1 cellular context compared by ENCODE assay signal in the genomic region with DNA sequence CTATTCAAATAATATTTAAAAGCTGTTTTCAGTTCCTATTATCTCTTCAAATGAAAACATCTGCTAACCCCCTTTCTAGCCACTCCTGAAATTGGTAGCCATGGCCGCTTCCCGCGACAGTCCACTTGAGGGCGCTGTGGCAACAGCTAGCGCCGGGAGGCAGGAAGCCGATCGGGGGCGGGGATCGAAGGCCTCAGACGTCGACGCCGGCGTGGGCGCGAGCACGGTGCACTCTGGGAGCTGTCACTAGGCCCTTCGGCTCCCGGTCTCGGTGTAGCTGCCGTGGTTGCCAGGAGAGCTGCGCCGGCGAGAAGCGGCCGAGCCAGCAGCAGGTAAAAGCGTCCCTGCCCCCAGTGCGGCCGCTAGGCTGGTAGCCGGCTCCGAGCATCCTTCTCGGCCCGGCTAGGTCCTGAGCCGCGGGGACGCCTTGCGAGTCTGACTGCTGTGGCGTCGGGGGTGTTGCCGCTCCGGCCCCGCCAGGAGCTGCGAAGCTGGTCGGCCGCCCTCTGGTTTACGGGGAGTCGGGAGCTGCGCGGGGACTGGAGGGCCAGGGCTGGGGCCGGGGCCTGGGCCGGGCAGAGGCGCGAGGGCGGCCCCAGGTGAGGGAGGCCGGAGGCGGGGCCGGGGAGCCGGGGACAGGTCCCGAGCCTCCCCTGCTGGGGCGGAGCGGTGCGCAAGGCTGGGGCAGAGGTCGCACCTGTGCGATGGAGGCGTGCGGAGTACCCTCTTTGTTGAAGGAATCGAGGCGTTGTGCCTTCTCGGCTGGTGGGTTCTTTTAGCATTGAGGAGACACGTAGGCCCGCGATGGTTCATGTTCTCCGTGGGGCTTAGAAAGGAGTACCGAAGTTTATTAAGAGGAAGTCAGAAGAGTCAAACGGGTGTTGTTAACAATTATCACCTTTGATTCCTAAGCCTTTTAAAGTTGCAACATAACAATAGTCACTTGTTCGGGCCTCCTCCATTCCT.
TF ChIP-seq lines count a peak whose summit lies in the region.

A gene with protein sequence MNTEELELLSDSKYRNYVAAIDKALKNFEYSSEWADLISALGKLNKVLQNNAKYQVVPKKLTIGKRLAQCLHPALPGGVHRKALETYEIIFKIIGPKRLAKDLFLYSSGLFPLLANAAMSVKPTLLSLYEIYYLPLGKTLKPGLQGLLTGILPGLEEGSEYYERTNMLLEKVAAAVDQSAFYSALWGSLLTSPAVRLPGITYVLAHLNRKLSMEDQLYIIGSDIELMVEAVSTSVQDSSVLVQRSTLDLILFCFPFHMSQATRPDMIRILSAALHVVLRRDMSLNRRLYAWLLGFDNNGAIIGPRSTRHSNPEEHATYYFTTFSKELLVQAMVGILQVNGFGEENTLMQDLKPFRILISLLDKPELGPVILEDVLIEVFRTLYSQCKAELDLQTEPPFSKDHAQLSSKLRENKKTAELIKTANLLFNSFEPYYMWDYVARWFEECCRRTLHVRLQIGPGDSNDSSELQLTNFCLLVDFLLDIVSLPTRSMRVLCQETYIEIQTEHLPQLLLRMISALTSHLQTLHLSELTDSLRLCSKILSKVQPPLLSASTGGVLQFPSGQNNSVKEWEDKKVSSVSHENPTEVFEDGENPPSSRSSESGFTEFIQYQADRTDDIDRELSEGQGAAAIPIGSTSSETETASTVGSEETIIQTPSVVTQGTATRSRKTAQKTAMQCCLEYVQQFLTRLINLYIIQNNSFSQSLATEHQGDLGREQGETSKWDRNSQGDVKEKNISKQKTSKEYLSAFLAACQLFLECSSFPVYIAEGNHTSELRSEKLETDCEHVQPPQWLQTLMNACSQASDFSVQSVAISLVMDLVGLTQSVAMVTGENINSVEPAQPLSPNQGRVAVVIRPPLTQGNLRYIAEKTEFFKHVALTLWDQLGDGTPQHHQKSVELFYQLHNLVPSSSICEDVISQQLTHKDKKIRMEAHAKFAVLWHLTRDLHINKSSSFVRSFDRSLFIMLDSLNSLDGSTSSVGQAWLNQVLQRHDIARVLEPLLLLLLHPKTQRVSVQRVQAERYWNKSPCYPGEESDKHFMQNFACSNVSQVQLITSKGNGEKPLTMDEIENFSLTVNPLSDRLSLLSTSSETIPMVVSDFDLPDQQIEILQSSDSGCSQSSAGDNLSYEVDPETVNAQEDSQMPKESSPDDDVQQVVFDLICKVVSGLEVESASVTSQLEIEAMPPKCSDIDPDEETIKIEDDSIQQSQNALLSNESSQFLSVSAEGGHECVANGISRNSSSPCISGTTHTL (N-terminal part only) (plus strand): TSS at position 224 of the 966 bp plus-strand sequence. CDS start 29,307 bp downstream, outside the sequence.

TF ChIP-seq in HEK293, 187 proteins besides CTCF, POLR2A, EP300 and RAD21 (continued from another document and continues in another):
- TF ChIP-seq, protein P1, sequence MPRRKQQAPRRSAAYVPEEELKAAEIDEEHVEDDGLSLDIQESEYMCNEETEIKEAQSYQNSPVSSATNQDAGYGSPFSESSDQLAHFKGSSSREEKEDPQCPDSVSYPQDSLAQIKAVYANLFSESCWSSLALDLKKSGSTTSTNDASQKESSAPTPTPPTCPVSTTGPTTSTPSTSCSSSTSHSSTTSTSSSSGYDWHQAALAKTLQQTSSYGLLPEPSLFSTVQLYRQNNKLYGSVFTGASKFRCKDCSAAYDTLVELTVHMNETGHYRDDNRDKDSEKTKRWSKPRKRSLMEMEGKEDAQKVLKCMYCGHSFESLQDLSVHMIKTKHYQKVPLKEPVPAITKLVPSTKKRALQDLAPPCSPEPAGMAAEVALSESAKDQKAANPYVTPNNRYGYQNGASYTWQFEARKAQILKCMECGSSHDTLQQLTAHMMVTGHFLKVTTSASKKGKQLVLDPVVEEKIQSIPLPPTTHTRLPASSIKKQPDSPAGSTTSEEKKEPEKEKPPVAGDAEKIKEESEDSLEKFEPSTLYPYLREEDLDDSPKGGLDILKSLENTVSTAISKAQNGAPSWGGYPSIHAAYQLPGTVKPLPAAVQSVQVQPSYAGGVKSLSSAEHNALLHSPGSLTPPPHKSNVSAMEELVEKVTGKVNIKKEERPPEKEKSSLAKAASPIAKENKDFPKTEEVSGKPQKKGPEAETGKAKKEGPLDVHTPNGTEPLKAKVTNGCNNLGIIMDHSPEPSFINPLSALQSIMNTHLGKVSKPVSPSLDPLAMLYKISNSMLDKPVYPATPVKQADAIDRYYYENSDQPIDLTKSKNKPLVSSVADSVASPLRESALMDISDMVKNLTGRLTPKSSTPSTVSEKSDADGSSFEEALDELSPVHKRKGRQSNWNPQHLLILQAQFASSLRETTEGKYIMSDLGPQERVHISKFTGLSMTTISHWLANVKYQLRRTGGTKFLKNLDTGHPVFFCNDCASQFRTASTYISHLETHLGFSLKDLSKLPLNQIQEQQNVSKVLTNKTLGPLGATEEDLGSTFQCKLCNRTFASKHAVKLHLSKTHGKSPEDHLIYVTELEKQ (tag by site-specific recombination; IDR thresholded peaks at IDR 0.05; ENCODE audit: borderline replicate concordance) = no peak; the same call in 1 of the 2 replicates
- no peak for TF ChIP-seq ZNF274 (IDR thresholded peaks at IDR 0.05; ENCODE audit: low read length)
- TF ChIP-seq ZNF274 (tag by site-specific recombination; IDR thresholded peaks at IDR 0.05; ENCODE audit: borderline replicate concordance) = no peak
- TF ChIP-seq, protein P2, sequence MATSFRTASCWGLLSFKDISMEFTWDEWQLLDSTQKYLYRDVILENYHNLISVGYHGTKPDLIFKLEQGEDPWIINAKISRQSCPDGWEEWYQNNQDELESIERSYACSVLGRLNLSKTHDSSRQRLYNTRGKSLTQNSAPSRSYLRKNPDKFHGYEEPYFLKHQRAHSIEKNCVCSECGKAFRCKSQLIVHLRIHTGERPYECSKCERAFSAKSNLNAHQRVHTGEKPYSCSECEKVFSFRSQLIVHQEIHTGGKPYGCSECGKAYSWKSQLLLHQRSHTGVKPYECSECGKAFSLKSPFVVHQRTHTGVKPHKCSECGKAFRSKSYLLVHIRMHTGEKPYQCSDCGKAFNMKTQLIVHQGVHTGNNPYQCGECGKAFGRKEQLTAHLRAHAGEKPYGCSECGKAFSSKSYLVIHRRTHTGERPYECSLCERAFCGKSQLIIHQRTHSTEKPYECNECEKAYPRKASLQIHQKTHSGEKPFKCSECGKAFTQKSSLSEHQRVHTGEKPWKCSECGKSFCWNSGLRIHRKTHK (tag by site-specific recombination; IDR thresholded peaks at IDR 0.05) = no peak
- no peak for TF ChIP-seq ZNF792 (tag by site-specific recombination; IDR thresholded peaks at IDR 0.05)
- TF ChIP-seq OSR2 (tag by site-specific recombination; IDR thresholded peaks at IDR 0.05) = peak; percentile 63
- TF ChIP-seq, protein P3, sequence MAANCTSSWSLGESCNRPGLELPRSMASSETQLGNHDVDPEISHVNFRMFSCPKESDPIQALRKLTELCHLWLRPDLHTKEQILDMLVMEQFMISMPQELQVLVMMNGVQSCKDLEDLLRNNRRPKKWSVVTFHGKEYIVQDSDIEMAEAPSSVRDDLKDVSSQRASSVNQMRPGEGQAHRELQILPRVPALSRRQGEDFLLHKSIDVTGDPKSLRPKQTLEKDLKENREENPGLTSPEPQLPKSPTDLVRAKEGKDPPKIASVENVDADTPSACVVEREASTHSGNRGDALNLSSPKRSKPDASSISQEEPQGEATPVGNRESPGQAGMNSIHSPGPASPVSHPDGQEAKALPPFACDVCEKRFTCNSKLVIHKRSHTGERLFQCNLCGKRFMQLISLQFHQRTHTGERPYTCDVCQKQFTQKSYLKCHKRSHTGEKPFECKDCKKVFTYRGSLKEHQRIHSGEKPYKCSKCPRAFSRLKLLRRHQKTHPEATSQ (tag by site-specific recombination; IDR thresholded peaks at IDR 0.05) = peak; percentile 73; the same call in 1 of the 2 replicates
- peak; percentile 68 for TF ChIP-seq ZNF629 (tag by site-specific recombination; IDR thresholded peaks at IDR 0.05)
- TF ChIP-seq, protein P4, sequence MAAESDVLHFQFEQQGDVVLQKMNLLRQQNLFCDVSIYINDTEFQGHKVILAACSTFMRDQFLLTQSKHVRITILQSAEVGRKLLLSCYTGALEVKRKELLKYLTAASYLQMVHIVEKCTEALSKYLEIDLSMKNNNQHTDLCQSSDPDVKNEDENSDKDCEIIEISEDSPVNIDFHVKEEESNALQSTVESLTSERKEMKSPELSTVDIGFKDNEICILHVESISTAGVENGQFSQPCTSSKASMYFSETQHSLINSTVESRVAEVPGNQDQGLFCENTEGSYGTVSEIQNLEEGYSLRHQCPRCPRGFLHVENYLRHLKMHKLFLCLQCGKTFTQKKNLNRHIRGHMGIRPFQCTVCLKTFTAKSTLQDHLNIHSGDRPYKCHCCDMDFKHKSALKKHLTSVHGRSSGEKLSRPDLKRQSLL (tag by site-specific recombination; IDR thresholded peaks at IDR 0.05) = peak; percentile 45; the same call in 1 of the 2 replicates
- TF ChIP-seq ZBTB48 (tag by site-specific recombination; IDR thresholded peaks at IDR 0.05) = no peak
- no peak for TF ChIP-seq ZNF791 (tag by site-specific recombination; IDR thresholded peaks at IDR 0.05)
- TF ChIP-seq, protein P5, sequence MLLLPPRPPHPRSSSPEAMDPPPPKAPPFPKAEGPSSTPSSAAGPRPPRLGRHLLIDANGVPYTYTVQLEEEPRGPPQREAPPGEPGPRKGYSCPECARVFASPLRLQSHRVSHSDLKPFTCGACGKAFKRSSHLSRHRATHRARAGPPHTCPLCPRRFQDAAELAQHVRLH (tag by site-specific recombination; IDR thresholded peaks at IDR 0.05) = no peak; the same call in 1 of the 2 replicates
- TF ChIP-seq ZNF423 (tag by site-specific recombination; IDR thresholded peaks at IDR 0.05) = no peak
- no peak; the same call in 1 of the 2 replicates for TF ChIP-seq GLIS1 (tag by site-specific recombination; IDR thresholded peaks at IDR 0.05)
- TF ChIP-seq ZNF223 (tag by site-specific recombination; IDR thresholded peaks at IDR 0.05) = no peak
- no peak for TF ChIP-seq WT1 (tag by site-specific recombination; IDR thresholded peaks at IDR 0.05)
- TF ChIP-seq ZNF626 (tag by site-specific recombination; IDR thresholded peaks at IDR 0.05) = no peak
- TF ChIP-seq KLF1 (tag by site-specific recombination; IDR thresholded peaks at IDR 0.05) = peak; percentile 17
- peak; percentile 95 for TF ChIP-seq ZNF76 (tag by site-specific recombination; IDR thresholded peaks at IDR 0.05; ENCODE audit: borderline replicate concordance, low read depth)
- TF ChIP-seq, protein P6, sequence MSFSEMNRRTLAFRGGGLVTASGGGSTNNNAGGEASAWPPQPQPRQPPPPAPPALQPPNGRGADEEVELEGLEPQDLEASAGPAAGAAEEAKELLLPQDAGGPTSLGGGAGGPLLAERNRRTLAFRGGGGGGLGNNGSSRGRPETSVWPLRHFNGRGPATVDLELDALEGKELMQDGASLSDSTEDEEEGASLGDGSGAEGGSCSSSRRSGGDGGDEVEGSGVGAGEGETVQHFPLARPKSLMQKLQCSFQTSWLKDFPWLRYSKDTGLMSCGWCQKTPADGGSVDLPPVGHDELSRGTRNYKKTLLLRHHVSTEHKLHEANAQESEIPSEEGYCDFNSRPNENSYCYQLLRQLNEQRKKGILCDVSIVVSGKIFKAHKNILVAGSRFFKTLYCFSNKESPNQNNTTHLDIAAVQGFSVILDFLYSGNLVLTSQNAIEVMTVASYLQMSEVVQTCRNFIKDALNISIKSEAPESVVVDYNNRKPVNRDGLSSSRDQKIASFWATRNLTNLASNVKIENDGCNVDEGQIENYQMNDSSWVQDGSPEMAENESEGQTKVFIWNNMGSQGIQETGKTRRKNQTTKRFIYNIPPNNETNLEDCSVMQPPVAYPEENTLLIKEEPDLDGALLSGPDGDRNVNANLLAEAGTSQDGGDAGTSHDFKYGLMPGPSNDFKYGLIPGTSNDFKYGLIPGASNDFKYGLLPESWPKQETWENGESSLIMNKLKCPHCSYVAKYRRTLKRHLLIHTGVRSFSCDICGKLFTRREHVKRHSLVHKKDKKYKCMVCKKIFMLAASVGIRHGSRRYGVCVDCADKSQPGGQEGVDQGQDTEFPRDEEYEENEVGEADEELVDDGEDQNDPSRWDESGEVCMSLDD (tag by site-specific recombination; IDR thresholded peaks at IDR 0.05) = no peak
- TF ChIP-seq, protein P7, sequence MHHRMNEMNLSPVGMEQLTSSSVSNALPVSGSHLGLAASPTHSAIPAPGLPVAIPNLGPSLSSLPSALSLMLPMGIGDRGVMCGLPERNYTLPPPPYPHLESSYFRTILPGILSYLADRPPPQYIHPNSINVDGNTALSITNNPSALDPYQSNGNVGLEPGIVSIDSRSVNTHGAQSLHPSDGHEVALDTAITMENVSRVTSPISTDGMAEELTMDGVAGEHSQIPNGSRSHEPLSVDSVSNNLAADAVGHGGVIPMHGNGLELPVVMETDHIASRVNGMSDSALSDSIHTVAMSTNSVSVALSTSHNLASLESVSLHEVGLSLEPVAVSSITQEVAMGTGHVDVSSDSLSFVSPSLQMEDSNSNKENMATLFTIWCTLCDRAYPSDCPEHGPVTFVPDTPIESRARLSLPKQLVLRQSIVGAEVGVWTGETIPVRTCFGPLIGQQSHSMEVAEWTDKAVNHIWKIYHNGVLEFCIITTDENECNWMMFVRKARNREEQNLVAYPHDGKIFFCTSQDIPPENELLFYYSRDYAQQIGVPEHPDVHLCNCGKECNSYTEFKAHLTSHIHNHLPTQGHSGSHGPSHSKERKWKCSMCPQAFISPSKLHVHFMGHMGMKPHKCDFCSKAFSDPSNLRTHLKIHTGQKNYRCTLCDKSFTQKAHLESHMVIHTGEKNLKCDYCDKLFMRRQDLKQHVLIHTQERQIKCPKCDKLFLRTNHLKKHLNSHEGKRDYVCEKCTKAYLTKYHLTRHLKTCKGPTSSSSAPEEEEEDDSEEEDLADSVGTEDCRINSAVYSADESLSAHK (tag by site-specific recombination; IDR thresholded peaks at IDR 0.05) = no peak
- TF ChIP-seq, protein P8, sequence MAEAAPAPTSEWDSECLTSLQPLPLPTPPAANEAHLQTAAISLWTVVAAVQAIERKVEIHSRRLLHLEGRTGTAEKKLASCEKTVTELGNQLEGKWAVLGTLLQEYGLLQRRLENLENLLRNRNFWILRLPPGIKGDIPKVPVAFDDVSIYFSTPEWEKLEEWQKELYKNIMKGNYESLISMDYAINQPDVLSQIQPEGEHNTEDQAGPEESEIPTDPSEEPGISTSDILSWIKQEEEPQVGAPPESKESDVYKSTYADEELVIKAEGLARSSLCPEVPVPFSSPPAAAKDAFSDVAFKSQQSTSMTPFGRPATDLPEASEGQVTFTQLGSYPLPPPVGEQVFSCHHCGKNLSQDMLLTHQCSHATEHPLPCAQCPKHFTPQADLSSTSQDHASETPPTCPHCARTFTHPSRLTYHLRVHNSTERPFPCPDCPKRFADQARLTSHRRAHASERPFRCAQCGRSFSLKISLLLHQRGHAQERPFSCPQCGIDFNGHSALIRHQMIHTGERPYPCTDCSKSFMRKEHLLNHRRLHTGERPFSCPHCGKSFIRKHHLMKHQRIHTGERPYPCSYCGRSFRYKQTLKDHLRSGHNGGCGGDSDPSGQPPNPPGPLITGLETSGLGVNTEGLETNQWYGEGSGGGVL (tag by site-specific recombination; IDR thresholded peaks at IDR 0.05) = peak; percentile 21; the same call in 1 of the 2 replicates
- no peak for TF ChIP-seq ZIC2 (tag by site-specific recombination; IDR thresholded peaks at IDR 0.05)
- no peak for TF ChIP-seq ZNF324 (tag by site-specific recombination; IDR thresholded peaks at IDR 0.05)
- no peak for TF ChIP-seq ZFP41 (tag by site-specific recombination; IDR thresholded peaks at IDR 0.05; ENCODE audit: borderline replicate concordance)
- TF ChIP-seq ZNF654 (tag by site-specific recombination; IDR thresholded peaks at IDR 0.05; ENCODE audit: low read depth) = peak; percentile 98
- no peak for TF ChIP-seq ZNF146 (tag by site-specific recombination; IDR thresholded peaks at IDR 0.05)
- no peak; the same call in 1 of the 2 replicates for TF ChIP-seq ZNF10 (tag by site-specific recombination; IDR thresholded peaks at IDR 0.05)
- no peak for TF ChIP-seq ZNF548 (tag by site-specific recombination; IDR thresholded peaks at IDR 0.05)
